ENCODE assay signal across 22 cellular contexts in genomic region chr10:44952779-44953231, GRCh38. TPM values are rescaled to one million over a fixed set of nuclear protein-coding genes. Genes with fewer than 3 reads are reported as not detected.
A peak's percentile ranks its signal among the peaks of the same experiment; 100 is the strongest.
DNase-seq lines count a peak whose midpoint lies in the region; ATAC-seq lines count a peak whose summit lies in the region.
"Had no signal": no experiment of that assay in that cellular context is flagged by ENCODE, and none has a peak within 500 bp of the region (broad histone marks: within the 10 kb centered on the region; RNA-seq: fewer than 3 reads in every experiment).

No MANE protein-coding gene starts in this region.

- H3K27me3 Mint-ChIP-seq in activated CD8-positive, alpha-beta memory T cell treated with anti-CD3 and anti-CD28 coated beads, Interleukin-2, amount 10 ng/mL, durations not matched to agents 7 days and 5 days, result no peaks in the 10 kb centered on the region
- H3K27me3 Mint-ChIP-seq: activated CD8-positive, alpha-beta T cell treated with anti-CD3 and anti-CD28 coated beads for 36 hours; activated naive CD8-positive, alpha-beta T cell treated with anti-CD3 and anti-CD28 coated beads for 36 hours; brain had no signal

- H3K36me3 Mint-ChIP-seq in activated CD8-positive, alpha-beta memory T cell treated with anti-CD3 and anti-CD28 coated beads, Interleukin-2, amount 10 ng/mL, durations not matched to agents 7 days and 5 days, result peaks cover 9% of the 10 kb centered on the region

- DNase-seq in activated CD8-positive, alpha-beta memory T cell treated with anti-CD3 and anti-CD28 coated beads, Interleukin-2, amount 10 ng/mL, durations not matched to agents 7 days and 5 days, result peak; percentile 12
- no peak for DNase-seq in activated CD8-positive, alpha-beta memory T cell treated with anti-CD3 and anti-CD28 coated beads, Interleukin-2, amount 50 U/mL, for 48 hours
- DNase-seq in amniotic epithelial cell (ENCODE audit: low read depth) (peak; percentile 41), kidney tubule cell (ENCODE audit: low spot score) (peak; percentile 73), left colon (no peak), nucleus accumbens (lab: John Stamatoyannopoulos, UW) (no peak)
- DNase-seq in stimulated activated CD8-positive, alpha-beta memory T cell treated with anti-CD3 and anti-CD28 coated beads, Interleukin-4, amount 100 ng/mL, for 48 hours, result peak; percentile 2
- DNase-seq: activated CD8-positive, alpha-beta T cell treated with anti-CD3 and anti-CD28 coated beads for 36 hours; activated naive CD8-positive, alpha-beta T cell treated with anti-CD3 and anti-CD28 coated beads for 36 hours; activated T-cell treated with anti-CD3 and anti-CD28 coated beads, Interleukin-2, amount 50 U/mL, for 72 hours; cortex of kidney; MM.1S; NCI-H146; NCI-H2227 treated with DMSO at 0.1 percent for 48 hours; stimulated activated CD4-positive, alpha-beta T cell treated with anti-CD3 and anti-CD28 coated beads, Interleukin-15, amount 100 ng/mL, for 24 hours; stimulated activated naive CD4-positive, alpha-beta T cell had no signal

- H3K4me3 Mint-ChIP-seq in activated CD8-positive, alpha-beta memory T cell treated with anti-CD3 and anti-CD28 coated beads, Interleukin-2, amount 10 ng/mL, durations not matched to agents 7 days and 5 days, result no peak overlapping the region
- H3K4me3 Mint-ChIP-seq: activated CD8-positive, alpha-beta T cell treated with anti-CD3 and anti-CD28 coated beads for 36 hours; activated naive CD8-positive, alpha-beta T cell treated with anti-CD3 and anti-CD28 coated beads for 36 hours; activated T-cell treated with anti-CD3 and anti-CD28 coated beads, Interleukin-2, amount 50 U/mL, for 72 hours; neural progenitor cell had no signal

- H3K4me1 Mint-ChIP-seq in activated CD8-positive, alpha-beta memory T cell treated with anti-CD3 and anti-CD28 coated beads, Interleukin-2, amount 10 ng/mL, durations not matched to agents 7 days and 5 days, result peaks cover 3% of the 10 kb centered on the region

- intact Hi-C loops in left colon (cut with DNase I, micrococcal nuclease), result no loop called here

- no peak for ATAC-seq in activated CD8-positive, alpha-beta memory T cell treated with anti-CD3 and anti-CD28 coated beads, Interleukin-2, amount 10 ng/mL, durations not matched to agents 7 days and 5 days
- ATAC-seq in left colon (no peak), GM21737 (IDR thresholded peaks at IDR 0.05; ENCODE audit: unreplicated experiment) (no peak)
- ATAC-seq: activated CD8-positive, alpha-beta T cell treated with anti-CD3 and anti-CD28 coated beads for 36 hours; activated T-cell treated with anti-CD3 and anti-CD28 coated beads, Interleukin-2, amount 50 U/mL, for 72 hours had no signal

- no peak overlapping the region for H3K27ac Mint-ChIP-seq in activated CD8-positive, alpha-beta memory T cell treated with anti-CD3 and anti-CD28 coated beads, Interleukin-2, amount 10 ng/mL, durations not matched to agents 7 days and 5 days
- H3K27ac Mint-ChIP-seq: activated CD8-positive, alpha-beta T cell treated with anti-CD3 and anti-CD28 coated beads for 36 hours; activated naive CD8-positive, alpha-beta T cell treated with anti-CD3 and anti-CD28 coated beads for 36 hours; activated T-cell treated with anti-CD3 and anti-CD28 coated beads, Interleukin-2, amount 50 U/mL, for 72 hours; neural progenitor cell had no signal

- CTCF ChIA-PET in activated CD8-positive, alpha-beta memory T cell treated with anti-CD3 and anti-CD28 coated beads, Interleukin-2, amount 10 ng/mL, durations not matched to agents 7 days and 5 days (lab: Charles Lee), result interaction anchor here (0.8 to 1.2 kb wide), 2 partner anchors 12 to 14 kb away, joined by 3 to 4 read pairs; no protein-coding TSS in a partner anchor

- H3K9me3 Mint-ChIP-seq in activated CD8-positive, alpha-beta memory T cell treated with anti-CD3 and anti-CD28 coated beads, Interleukin-2, amount 10 ng/mL, durations not matched to agents 7 days and 5 days (ENCODE audit: low read depth), result no peaks in the 10 kb centered on the region
- H3K9me3 Mint-ChIP-seq: activated CD8-positive, alpha-beta T cell treated with anti-CD3 and anti-CD28 coated beads for 36 hours; activated T-cell treated with anti-CD3 and anti-CD28 coated beads, Interleukin-2, amount 50 U/mL, for 72 hours; neural progenitor cell had no signal

RNA-seq across cellular contexts. Expression of gene RASSF4, which starts 6.8 kb away (rescaled TPM):
- 1 to 10 TPM; 1.2 to 3.1 TPM for total RNA-seq in activated CD8-positive, alpha-beta memory T cell treated with anti-CD3 and anti-CD28 coated beads, Interleukin-2, amount 10 ng/mL, durations not matched to agents 7 days and 5 days
- total RNA-seq in left colon, result 10 to 100 TPM; 29.4 to 44.7 TPM

RNA-seq across cellular contexts. Expression of gene DEPP1, which starts 25.8 kb away (rescaled TPM):
- under 1 TPM in 1 of 2 experiments, not detected in 1; 0.37 TPM for total RNA-seq in activated CD8-positive, alpha-beta memory T cell treated with anti-CD3 and anti-CD28 coated beads, Interleukin-2, amount 10 ng/mL, durations not matched to agents 7 days and 5 days
- total RNA-seq in left colon, result 10 to 100 TPM; 13.4 to 17.1 TPM

RNA-seq across cellular contexts. Expression of gene TMEM72, which starts 41.7 kb away (rescaled TPM):
- not detected for total RNA-seq in activated CD8-positive, alpha-beta memory T cell treated with anti-CD3 and anti-CD28 coated beads, Interleukin-2, amount 10 ng/mL, durations not matched to agents 7 days and 5 days
- 10 to 100 TPM; 25.0 to 33.1 TPM for total RNA-seq in left colon
- total RNA-seq: activated CD8-positive, alpha-beta T cell treated with anti-CD3 and anti-CD28 coated beads for 36 hours; activated naive CD8-positive, alpha-beta T cell treated with anti-CD3 and anti-CD28 coated beads for 36 hours; activated T-cell treated with anti-CD3 and anti-CD28 coated beads, Interleukin-2, amount 50 U/mL, for 72 hours; epithelial cell of proximal tubule; frontal cortex; lung microvascular endothelial cell had no signal

RNA-seq across cellular contexts. Expression of gene ZNF22, which starts 47.9 kb away (rescaled TPM):
- 10 to 100 TPM; 29.5 to 29.6 TPM for total RNA-seq in activated CD8-positive, alpha-beta memory T cell treated with anti-CD3 and anti-CD28 coated beads, Interleukin-2, amount 10 ng/mL, durations not matched to agents 7 days and 5 days
- 10 to 100 TPM in 1 of 2 donors, 1 to 10 TPM in 1; 9.8 to 15.7 TPM for total RNA-seq in left colon

Comparison
In these comparisons a context has a peak if more than half of its experiments do, and no peak if none do; other contexts are left out.
1. DNase-seq: peak in activated CD8-positive, alpha-beta memory T cell treated with anti-CD3 and anti-CD28 coated beads, Interleukin-2, amount 10 ng/mL, durations not matched to agents 7 days and 5 days (single experiment), amniotic epithelial cell (single experiment), kidney tubule cell (single experiment) and stimulated activated CD8-positive, alpha-beta memory T cell treated with anti-CD3 and anti-CD28 coated beads, Interleukin-4, amount 100 ng/mL, for 48 hours (single experiment); none in activated CD8-positive, alpha-beta memory T cell treated with anti-CD3 and anti-CD28 coated beads, Interleukin-2, amount 50 U/mL, for 48 hours (single experiment), left colon (0 of 2) and nucleus accumbens (0 of 56).
2. RNA of gene RASSF4, which starts 6.8 kb away (total RNA-seq): 29.4 to 44.7 TPM in left colon; 1.2 to 3.1 TPM in activated CD8-positive, alpha-beta memory T cell treated with anti-CD3 and anti-CD28 coated beads, Interleukin-2, amount 10 ng/mL, durations not matched to agents 7 days and 5 days; every median in the first group is over 4 times any median in the second.
3. RNA of gene DEPP1, which starts 25.8 kb away (total RNA-seq): 13.4 to 17.1 TPM in left colon; 0.37 TPM in activated CD8-positive, alpha-beta memory T cell treated with anti-CD3 and anti-CD28 coated beads, Interleukin-2, amount 10 ng/mL, durations not matched to agents 7 days and 5 days; every median in the first group is over 10 times any median in the second.
4. RNA of gene TMEM72, which starts 41.7 kb away (total RNA-seq): 25.0 to 33.1 TPM in left colon; not detected in activated CD8-positive, alpha-beta memory T cell treated with anti-CD3 and anti-CD28 coated beads, Interleukin-2, amount 10 ng/mL, durations not matched to agents 7 days and 5 days; every median in the first group is over 10 times any median in the second.